In the genomic region with DNA sequence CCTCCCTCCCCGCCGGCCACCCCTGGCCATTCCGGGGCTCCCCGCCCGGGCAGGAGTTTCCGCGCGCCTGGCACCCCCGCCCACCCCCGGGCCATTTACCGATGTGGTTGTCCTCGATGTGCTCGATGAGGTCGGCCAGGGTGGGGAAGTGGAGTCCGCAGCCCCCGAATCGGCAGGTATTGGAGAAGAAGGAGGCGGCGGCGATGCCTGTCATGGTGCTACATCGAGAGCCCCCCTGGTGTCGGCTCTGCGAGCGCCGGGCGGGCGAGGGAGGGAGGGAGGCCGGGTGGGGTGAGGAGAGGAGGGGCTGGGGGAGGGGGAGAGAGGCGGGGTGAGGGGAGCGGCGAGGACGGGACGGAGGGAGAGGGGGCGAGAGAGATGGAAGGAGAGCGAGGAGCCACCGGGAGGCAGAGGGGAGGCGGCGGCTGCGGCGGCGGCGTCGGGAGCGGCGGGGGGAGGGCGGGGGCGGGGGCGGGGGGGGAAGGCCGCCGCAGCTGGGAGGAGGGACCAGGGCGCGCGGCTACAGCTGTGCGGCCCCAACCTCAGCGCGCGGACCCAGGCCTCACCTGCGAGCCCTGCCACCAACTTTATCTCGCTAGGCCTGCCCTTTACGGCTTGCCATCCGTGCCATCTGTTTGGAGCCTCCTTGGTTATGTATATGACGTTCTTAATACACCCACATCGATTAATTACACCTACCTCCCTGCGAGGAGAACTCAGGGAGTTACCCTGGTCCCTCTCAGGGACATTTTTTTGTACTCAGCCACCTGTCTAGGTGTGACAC, we compare ENCODE assay signal across 8 cellular contexts. TPM values are rescaled to one million over a fixed set of nuclear protein-coding genes. Genes with fewer than 3 reads are reported as not detected.
DNase-seq lines count a peak whose midpoint lies in the region; ATAC-seq lines count a peak whose summit lies in the region.

A gene (minus strand): TSS at position 432 of the 784 bp plus-strand sequence.

- DNase-seq in NCI-H2171 treated with DMSO at 0.1 percent for 48 hours (lab: John Stamatoyannopoulos, UW), result peak; percentile 87
- DNase-seq in activated CD4-positive, alpha-beta T cell treated with anti-CD3 and anti-CD28 coated beads, Interleukin-2, amount 50 U/mL, for 24 hours (ENCODE audit: low read depth in 1 of 2, low spot score in 1 of 2), result peak; percentile 24 to 28
- DNase-seq in left lobe of liver (ENCODE audit: low spot score), result peak; percentile 60
- DNase-seq in stimulated activated CD4-positive, alpha-beta T cell treated with anti-CD3 and anti-CD28 coated beads, Interleukin-1b, Interleukin-23, amount 100 ng/mL, for 48 hours, result peak; percentile 30

- no peaks in the 10 kb centered on the region for H3K36me3 Mint-ChIP-seq in dendritic cell treated with granulocyte-macrophage colony-stimulating factor and Interleukin-4, amounts not matched to agents 40 ng/mL and 50 ng/mL, for 4 days (ENCODE audit: low read depth)

- H3K27me3 Mint-ChIP-seq in dendritic cell treated with granulocyte-macrophage colony-stimulating factor and Interleukin-4, amounts not matched to agents 40 ng/mL and 50 ng/mL, for 4 days, result no peaks in the 10 kb centered on the region

- H3K27ac Mint-ChIP-seq in dendritic cell treated with granulocyte-macrophage colony-stimulating factor and Interleukin-4, amounts not matched to agents 40 ng/mL and 50 ng/mL, for 4 days, result peak within 1 kb of the TSS; percentile 82

- ATAC-seq in GM18498 (IDR thresholded peaks at IDR 0.05; ENCODE audit: unreplicated experiment) (peak; percentile 22), left lobe of liver (peak; percentile 64), HG02885 (IDR thresholded peaks at IDR 0.05; ENCODE audit: poor library complexity, unreplicated experiment) (no peak), HG02763 (IDR thresholded peaks at IDR 0.05; ENCODE audit: unreplicated experiment) (no peak)

- intact Hi-C loops in dendritic cell treated with granulocyte-macrophage colony-stimulating factor and Interleukin-4, amounts not matched to agents 40 ng/mL and 50 ng/mL, for 4 days (cut with micrococcal nuclease), result loop anchor here (10.0 kb wide), 1 partner anchor 94 kb away; no protein-coding TSS in a partner anchor

- H3K4me3 Mint-ChIP-seq in dendritic cell treated with granulocyte-macrophage colony-stimulating factor and Interleukin-4, amounts not matched to agents 40 ng/mL and 50 ng/mL, for 4 days, result peak within 1 kb of the TSS; percentile 87

- peaks cover 36% of the 10 kb centered on the region for H3K4me1 Mint-ChIP-seq in dendritic cell treated with granulocyte-macrophage colony-stimulating factor and Interleukin-4, amounts not matched to agents 40 ng/mL and 50 ng/mL, for 4 days (ENCODE audit: low read depth)

- no peaks in the 10 kb centered on the region for H3K9me3 Mint-ChIP-seq in dendritic cell treated with granulocyte-macrophage colony-stimulating factor and Interleukin-4, amounts not matched to agents 40 ng/mL and 50 ng/mL, for 4 days

RNA-seq across cellular contexts. Expression of the gene that starts here (rescaled TPM):
- total RNA-seq in left lobe of liver, result 5.4 TPM

Comparison
In these comparisons a context has a peak if more than half of its experiments do, and no peak if none do; other contexts are left out.
1. ATAC-seq: peak in GM18498 (single experiment) and left lobe of liver (single experiment); none in HG02885 (single experiment) and HG02763 (single experiment).
2. DNase-seq: peak in every context shown above with its lines; median percentile 87 in NCI-H2171 treated with DMSO at 0.1 percent for 48 hours; 60 in left lobe of liver; 30 in stimulated activated CD4-positive, alpha-beta T cell treated with anti-CD3 and anti-CD28 coated beads, Interleukin-1b, Interleukin-23, amount 100 ng/mL, for 48 hours; 26 in activated CD4-positive, alpha-beta T cell treated with anti-CD3 and anti-CD28 coated beads, Interleukin-2, amount 50 U/mL, for 24 hours.